In genomic region chr2:37764739-37765138, GRCh38 we compare ENCODE assay signal across 23 cellular contexts.
A peak's percentile ranks its signal among the peaks of the same experiment; 100 is the strongest.
DNase-seq lines count a peak whose midpoint lies in the region; ATAC-seq, FAIRE-seq and TF ChIP-seq lines count a peak whose summit lies in the region.
"Had no signal": no experiment of that assay in that cellular context is flagged by ENCODE, and none has a peak within 500 bp of the region (broad histone marks: within the 10 kb centered on the region; RNA-seq: fewer than 3 reads in every experiment).

No MANE protein-coding gene starts in this region.

- H3K4me1 ChIP-seq in SK-N-SH (ENCODE audit: control insufficient read depth in 1 of 2, insufficient read depth in 2 of 2, low read depth in 1 of 2, low read length in 1 of 2) (peaks cover 0 to 45% of the 10 kb centered on the region in 2 experiments; a peak in 3 of 4 replicates), uterus (peaks cover 7 to 15% of the 10 kb centered on the region in 2 donors), kidney (ENCODE audit: control insufficient read depth in 1 of 2, insufficient read depth in 1 of 2, low read depth in 1 of 2, low read length in 2 of 2) (peaks cover 3 to 9% of the 10 kb centered on the region in 2 donors)

- H3K9ac ChIP-seq in SK-N-SH (0 out of 2 replicates have a peak overlapping the region, but pooled peaks have one; percentile 4), kidney (ENCODE audit: low read length in 2 of 2) (no peak overlapping the region)

- intact Hi-C loops in uterus (cut with DNase I; ENCODE audit: low total_unique reads): no loop called here
- intact Hi-C loops in kidney (cut with DNase I): no loop called here

- H3K9me3 ChIP-seq in SK-N-SH: no peaks in the 10 kb centered on the region
- H3K9me3 ChIP-seq in uterus: no peaks in the 10 kb centered on the region
- no peaks in the 10 kb centered on the region for H3K9me3 ChIP-seq in kidney (ENCODE audit: control insufficient read depth in 1 of 2, low read length in 2 of 2)

- peaks cover 50% of the 10 kb centered on the region for H3F3A ChIP-seq in SK-N-SH (replicated peaks; ENCODE audit: insufficient read depth)

- H4K20me1 ChIP-seq in SK-N-SH (ENCODE audit: insufficient read depth): no peaks in the 10 kb centered on the region

- ATAC-seq in SK-N-SH treated with all-trans-retinoic acid at 6 μM for 48 hours (no peak), HG03521 (IDR thresholded peaks at IDR 0.05; ENCODE audit: unreplicated experiment) (no peak)
- ATAC-seq: activated T-cell treated with anti-CD3 and anti-CD28 coated beads, Interleukin-2, amount 50 U/mL, for 72 hours; left ventricle myocardium superior had no signal

- DNase-seq in SK-N-SH (no peak), amniotic epithelial cell (ENCODE audit: low read depth) (peak; percentile 54), uterus (no peak), kidney (no peak), HUDEP-2 (lab: John Stamatoyannopoulos, UW; ENCODE audit: unreplicated experiment in 76 of 76) (no peak)
- DNase-seq: activated naive CD4-positive, alpha-beta T cell treated with anti-CD3 and anti-CD28 coated beads, Interleukin-2, amount 10 ng/mL, durations not matched to agents 7 days and 5 days; activated T-cell treated with anti-CD3 and anti-CD28 coated beads, Interleukin-2, amount 50 U/mL, for 72 hours; aorta; endodermal cell; GDM1; head of caudate nucleus; KBM-7; left ventricle myocardium superior; NCI-H1105 treated with DMSO at 0.1 percent for 48 hours; NCI-H524 treated with DMSO at 0.1 percent for 48 hours; stimulated activated CD4-positive, alpha-beta T cell treated with anti-CD3 and anti-CD28 coated beads, Interleukin-12 subunit alpha, Interleukin-12 subunit beta, amount 100 ng/mL, for 4 hours; stimulated activated CD8-positive, alpha-beta memory T cell treated with anti-CD3 and anti-CD28 coated beads, Interleukin-4, amount 100 ng/mL, for 48 hours; substantia nigra; SW 1271 had no signal

- no peak for TF ChIP-seq RAD21 in SK-N-SH (IDR thresholded peaks at IDR 0.05; ENCODE audit: low read length)

- 21% methylated on average over 2 of the region's 2 CpGs for WGBS in SK-N-SH (ENCODE audit: low lambda C conversion rate)

- peak overlapping the region; percentile 53 to 77; a peak in 3 of 4 replicates for H3K27ac ChIP-seq in SK-N-SH (ENCODE audit: low read depth in 2 of 2, low read length in 1 of 2)
- H3K27ac ChIP-seq in uterus: peak overlapping the region; percentile 59 to 98
- H3K27ac ChIP-seq in kidney (ENCODE audit: low read depth in 2 of 2, low read length in 2 of 2): peak overlapping the region in 1 of 2 donors; percentile 37
- H3K27ac ChIP-seq: RWPE1 had no signal

- FAIRE-seq in islet of Langerhans (lab: Jason Lieb, UNC) (peak; percentile 27), kidney (lab: Jason Lieb, UNC) (no peak)

- no peaks in the 10 kb centered on the region for H3K79me2 ChIP-seq in SK-N-SH (ENCODE audit: insufficient read depth)

- no peaks in the 10 kb centered on the region for H3K27me3 ChIP-seq in SK-N-SH (ENCODE audit: insufficient read depth)
- H3K27me3 ChIP-seq in uterus: no peaks in the 10 kb centered on the region

- H2AFZ ChIP-seq in SK-N-SH (ENCODE audit: low read depth): peak overlapping the region; percentile 75

- no peak overlapping the region for H3K4me3 ChIP-seq in SK-N-SH (ENCODE audit: low read depth in 2 of 2, low read length in 1 of 2)
- H3K4me3 ChIP-seq in uterus: no peak overlapping the region
- no peak overlapping the region for H3K4me3 ChIP-seq in kidney (ENCODE audit: low read length in 2 of 2)

- no peak for TF ChIP-seq EP300 in SK-N-SH (IDR thresholded peaks at IDR 0.05; ENCODE audit: borderline replicate concordance in 1 of 2, low read depth in 1 of 2, low read length in 1 of 2)

- TF ChIP-seq CTCF in SK-N-SH (IDR thresholded peaks at IDR 0.05) (no peak), uterus (IDR thresholded peaks at IDR 0.05) (no peak), kidney (IDR thresholded peaks at IDR 0.05; ENCODE audit: borderline replicate concordance, extremely low read depth, insufficient read depth) (no peak)

- H3K4me2 ChIP-seq in SK-N-SH: peak overlapping the region; percentile 35; the same call in 1 of the 2 replicates

- no peak for TF ChIP-seq POLR2A in uterus (IDR thresholded peaks at IDR 0.05)

- POLR2A ChIA-PET in SK-N-SH (lab: Yijun Ruan, JAX): no interaction called here

- H3K36me3 ChIP-seq in SK-N-SH (replicated peaks in 1 of 2; ENCODE audit: control insufficient read depth in 1 of 2, insufficient read depth in 2 of 2, low read length in 1 of 2) (no peaks in the 10 kb centered on the region), uterus (no peaks in the 10 kb centered on the region), kidney (ENCODE audit: control insufficient read depth in 1 of 2, insufficient read depth in 2 of 2, low read length in 2 of 2) (no peaks in the 10 kb centered on the region)

- CTCF ChIA-PET in SK-N-SH (lab: Yijun Ruan, JAX): interaction anchor here (0.9 to 1.9 kb wide), 4 partner anchors 9 to 368 kb away, joined by 3 to 4 read pairs (median 3); no protein-coding TSS in a partner anchor

- no peaks in the 10 kb centered on the region for H3K9me2 ChIP-seq in SK-N-SH

TF ChIP-seq in SK-N-SH, 30 proteins besides CTCF, POLR2A, EP300 and RAD21:
- TF ChIP-seq PBX3 (IDR thresholded peaks at IDR 0.05) (peak; percentile 18; the same call in 1 of the 2 replicates), RFX5 (IDR thresholded peaks at IDR 0.05; ENCODE audit: low read length) (no peak), FOSL2 (IDR thresholded peaks at IDR 0.05; ENCODE audit: borderline replicate concordance, low read depth) (peak; percentile 11; the same call in 1 of the 2 replicates)

TF ChIP-seq in SK-N-SH treated with all-trans-retinoic acid at 6 μM for 48 hours, 23 proteins besides CTCF, POLR2A, EP300 and RAD21 (continues in another document):
- TF ChIP-seq ZFP30 (CRISPR knock-in tag; IDR thresholded peaks at IDR 0.05) (no peak), CSDC2 (CRISPR knock-in tag; IDR thresholded peaks at IDR 0.05) (no peak), TCF4 (CRISPR knock-in tag; IDR thresholded peaks at IDR 0.05; ENCODE audit: borderline replicate concordance) (no peak), ARNTL (CRISPR knock-in tag; IDR thresholded peaks at IDR 0.05; ENCODE audit: borderline replicate concordance, low read depth) (no peak), OSR1 (CRISPR knock-in tag; IDR thresholded peaks at IDR 0.05) (no peak), SNAI2 (CRISPR knock-in tag; IDR thresholded peaks at IDR 0.05) (no peak), ZNF70 (CRISPR knock-in tag; IDR thresholded peaks at IDR 0.05) (no peak), POU6F1 (CRISPR knock-in tag; IDR thresholded peaks at IDR 0.05; ENCODE audit: borderline replicate concordance, low read depth) (no peak), ZNF565 (CRISPR knock-in tag; conservative IDR thresholded peaks at IDR 0.05; ENCODE audit: low read depth) (no peak), ESRRG (CRISPR knock-in tag; IDR thresholded peaks at IDR 0.05) (no peak), ZC3H10 (CRISPR knock-in tag; IDR thresholded peaks at IDR 0.05) (no peak), RARB (CRISPR knock-in tag; IDR thresholded peaks at IDR 0.05) (no peak), PATZ1 (CRISPR knock-in tag; IDR thresholded peaks at IDR 0.05; ENCODE audit: borderline replicate concordance) (no peak), CREB5 (CRISPR knock-in tag; IDR thresholded peaks at IDR 0.05; ENCODE audit: low read depth) (no peak), ISL1 (CRISPR knock-in tag; IDR thresholded peaks at IDR 0.05) (no peak), ZNF8 (CRISPR knock-in tag; IDR thresholded peaks at IDR 0.05) (no peak), ZFP3 (CRISPR knock-in tag; IDR thresholded peaks at IDR 0.05) (no peak)
